ENCODE assay signal across 21 cellular contexts in genomic region chr1:12189328-12189682, GRCh38. TPM values are rescaled to one million over a fixed set of nuclear protein-coding genes. Genes with fewer than 3 reads are reported as not detected.
A peak's percentile ranks its signal among the peaks of the same experiment; 100 is the strongest.
DNase-seq lines count a peak whose midpoint lies in the region; ATAC-seq and TF ChIP-seq lines count a peak whose summit lies in the region.
"Had no signal": no experiment of that assay in that cellular context is flagged by ENCODE, and none has a peak within 500 bp of the region (broad histone marks: within the 10 kb centered on the region; RNA-seq: fewer than 3 reads in every experiment).

No MANE protein-coding gene starts in this region.

- POLR2A ChIA-PET in activated CD8-positive, alpha-beta T cell treated with anti-CD3 and anti-CD28 coated beads for 36 hours (lab: Charles Lee) = interaction anchor here (0.6 kb wide), 3 partner anchors 10 to 29 kb away, joined by 3 read pairs; no protein-coding TSS in a partner anchor
- POLR2A ChIA-PET in naive thymus-derived CD8-positive, alpha-beta T cell (lab: Charles Lee) = no interaction called here

- H3K4me1 Mint-ChIP-seq in CD4-positive, CD25-positive, alpha-beta regulatory T cell = peaks cover 14 to 80% (median 62%) of the 10 kb centered on the region in 4 donors
- H3K4me1 Mint-ChIP-seq in activated CD8-positive, alpha-beta T cell treated with anti-CD3 and anti-CD28 coated beads for 36 hours (ENCODE audit: low read depth) = peaks cover 41% of the 10 kb centered on the region
- H3K4me1 Mint-ChIP-seq in naive thymus-derived CD8-positive, alpha-beta T cell = peaks cover 13 to 45% (median 30%) of the 10 kb centered on the region in 4 donors

- no peaks in the 10 kb centered on the region for H3K27me3 ChIP-seq in CD4-positive, CD25-positive, alpha-beta regulatory T cell (ENCODE audit: control insufficient read depth, insufficient read depth, low read length)
- H3K27me3 ChIP-seq: ovary, transverse colon had no signal

- peak overlapping the region in 1 of 4 donors; percentile 60 for H3K4me3 Mint-ChIP-seq in CD4-positive, CD25-positive, alpha-beta regulatory T cell
- no peak overlapping the region for H3K4me3 Mint-ChIP-seq in activated CD8-positive, alpha-beta T cell treated with anti-CD3 and anti-CD28 coated beads for 36 hours
- no peak overlapping the region for H3K4me3 Mint-ChIP-seq in naive thymus-derived CD8-positive, alpha-beta T cell
- H3K4me3 Mint-ChIP-seq: H9; stimulated activated naive CD8-positive, alpha-beta T cell treated with anti-CD3 and anti-CD28 coated beads, Interleukin-15, amount 100 ng/mL, for 72 hours had no signal

- H3K9me3 ChIP-seq in CD4-positive, CD25-positive, alpha-beta regulatory T cell (ENCODE audit: control insufficient read depth in 2 of 2, low read length in 2 of 2) = no peaks in the 10 kb centered on the region
- H3K9me3 ChIP-seq: BE2C, ovary, transverse colon had no signal

- ATAC-seq in CD4-positive, CD25-positive, alpha-beta regulatory T cell (ENCODE audit: low read depth in 2 of 2) = no peak
- no peak for ATAC-seq in activated CD8-positive, alpha-beta T cell treated with anti-CD3 and anti-CD28 coated beads for 36 hours
- no peak for ATAC-seq in naive thymus-derived CD8-positive, alpha-beta T cell
- no peak for ATAC-seq in HG02642 (IDR thresholded peaks at IDR 0.05; ENCODE audit: poor library complexity, unreplicated experiment)
- ATAC-seq: left ventricle myocardium superior; sciatic nerve; stimulated activated naive CD8-positive, alpha-beta T cell treated with anti-CD3 and anti-CD28 coated beads, Interleukin-15, amount 100 ng/mL, for 72 hours had no signal

- H3K4me1 ChIP-seq in CD4-positive, CD25-positive, alpha-beta regulatory T cell (ENCODE audit: control insufficient read depth, insufficient read depth, low read length, poor library complexity, severe bottlenecking) = peaks cover 82% of the 10 kb centered on the region
- H3K4me1 ChIP-seq: BE2C had no signal

- intact Hi-C loops in activated CD8-positive, alpha-beta T cell treated with anti-CD3 and anti-CD28 coated beads for 36 hours (cut with micrococcal nuclease) = no loop called here

- H3K27ac Mint-ChIP-seq in CD4-positive, CD25-positive, alpha-beta regulatory T cell = peak overlapping the region; percentile 40 to 96 (median 93)
- peak overlapping the region; percentile 53 for H3K27ac Mint-ChIP-seq in activated CD8-positive, alpha-beta T cell treated with anti-CD3 and anti-CD28 coated beads for 36 hours
- H3K27ac Mint-ChIP-seq in naive thymus-derived CD8-positive, alpha-beta T cell = peak overlapping the region in 6 of 10 donors; percentile 19 to 89 (median 68)

- no peak for TF ChIP-seq CTCF in C4-2B (conservative IDR thresholded peaks at IDR 0.05)
- no peak for TF ChIP-seq CTCF in activated CD8-positive, alpha-beta T cell treated with anti-CD3 and anti-CD28 coated beads for 36 hours (IDR thresholded peaks at IDR 0.05)

- CTCF ChIA-PET in activated CD8-positive, alpha-beta T cell treated with anti-CD3 and anti-CD28 coated beads for 36 hours (lab: Charles Lee) = interaction anchor here (1.1 to 2.1 kb wide), 4 partner anchors 42 to 71 kb away, joined by 3 to 9 read pairs (median 4); no protein-coding TSS in a partner anchor

- H3K36me3 Mint-ChIP-seq in CD4-positive, CD25-positive, alpha-beta regulatory T cell = peaks cover 46% of the 10 kb centered on the region
- H3K36me3 Mint-ChIP-seq in activated CD8-positive, alpha-beta T cell treated with anti-CD3 and anti-CD28 coated beads for 36 hours (ENCODE audit: low read depth) = peaks cover 48% of the 10 kb centered on the region
- peaks cover 0 to 33% (median 0%) of the 10 kb centered on the region in 3 donors for H3K36me3 Mint-ChIP-seq in naive thymus-derived CD8-positive, alpha-beta T cell

- H3K4me3 ChIP-seq in CD4-positive, CD25-positive, alpha-beta regulatory T cell (ENCODE audit: low read depth, low read length) = no peak overlapping the region
- H3K4me3 ChIP-seq: ovary, transverse colon had no signal

- H3K27ac ChIP-seq in C4-2B = peak overlapping the region; percentile 61
- peak overlapping the region; percentile 97 for H3K27ac ChIP-seq in CD4-positive, CD25-positive, alpha-beta regulatory T cell (ENCODE audit: insufficient read depth, low read length, poor library complexity, severe bottlenecking)
- H3K27ac ChIP-seq: ovary, transverse colon, WERI-Rb-1 had no signal

- H3K9me3 Mint-ChIP-seq in CD4-positive, CD25-positive, alpha-beta regulatory T cell = peaks cover 0 to 2% (median 0%) of the 10 kb centered on the region in 7 donors
- H3K9me3 Mint-ChIP-seq in activated CD8-positive, alpha-beta T cell treated with anti-CD3 and anti-CD28 coated beads for 36 hours = no peaks in the 10 kb centered on the region
- H3K9me3 Mint-ChIP-seq in naive thymus-derived CD8-positive, alpha-beta T cell = no peaks in the 10 kb centered on the region
- H3K9me3 Mint-ChIP-seq: stimulated activated naive CD8-positive, alpha-beta T cell treated with anti-CD3 and anti-CD28 coated beads, Interleukin-15, amount 100 ng/mL, for 72 hours had no signal

- no peak for DNase-seq in CD4-positive, CD25-positive, alpha-beta regulatory T cell
- DNase-seq in activated CD8-positive, alpha-beta T cell treated with anti-CD3 and anti-CD28 coated beads for 36 hours = no peak
- DNase-seq in naive thymus-derived CD8-positive, alpha-beta T cell = no peak
- DNase-seq in hepatic stellate cell (ENCODE audit: low spot score) (no peak), NCI-H2196 (lab: John Stamatoyannopoulos, UW; ENCODE audit: unreplicated experiment) (no peak)
- DNase-seq: activated effector memory CD4-positive, alpha-beta T cell treated with anti-CD3 and anti-CD28 coated beads, Interleukin-2, amount 50 U/mL, for 16 hours; BE2C; H9; left ventricle myocardium superior; NCI-H1436 treated with DMSO at 0.1 percent for 48 hours; ovary; SHP77 treated with DMSO at 0.1 percent for 48 hours; stimulated activated naive CD8-positive, alpha-beta T cell treated with anti-CD3 and anti-CD28 coated beads, Interleukin-15, amount 100 ng/mL, for 72 hours; transverse colon; WERI-Rb-1 had no signal

- peaks cover 66% of the 10 kb centered on the region for H3K36me3 ChIP-seq in CD4-positive, CD25-positive, alpha-beta regulatory T cell (ENCODE audit: control insufficient read depth, insufficient read depth, low read length)
- H3K36me3 ChIP-seq: BE2C, ovary, transverse colon, WERI-Rb-1 had no signal

- no peaks in the 10 kb centered on the region for H3K27me3 Mint-ChIP-seq in CD4-positive, CD25-positive, alpha-beta regulatory T cell
- H3K27me3 Mint-ChIP-seq in activated CD8-positive, alpha-beta T cell treated with anti-CD3 and anti-CD28 coated beads for 36 hours = no peaks in the 10 kb centered on the region
- no peaks in the 10 kb centered on the region for H3K27me3 Mint-ChIP-seq in naive thymus-derived CD8-positive, alpha-beta T cell
- H3K27me3 Mint-ChIP-seq: stimulated activated naive CD8-positive, alpha-beta T cell treated with anti-CD3 and anti-CD28 coated beads, Interleukin-15, amount 100 ng/mL, for 72 hours had no signal

RNA-seq across cellular contexts. Expression of gene TNFRSF1B, which starts 22.5 kb away (rescaled TPM):
- 252 TPM for total RNA-seq in CD4-positive, CD25-positive, alpha-beta regulatory T cell
- polyA plus RNA-seq in CD4-positive, CD25-positive, alpha-beta regulatory T cell = 100 to 1,000 TPM; 347 to 450 (median 421) TPM
- 100 to 1,000 TPM; 173 to 191 TPM for total RNA-seq in activated CD8-positive, alpha-beta T cell treated with anti-CD3 and anti-CD28 coated beads for 36 hours
- total RNA-seq in naive thymus-derived CD8-positive, alpha-beta T cell = 10 to 100 TPM; 16.5 to 18.4 TPM
- polyA plus RNA-seq in naive thymus-derived CD8-positive, alpha-beta T cell = 10 to 100 TPM; 19.7 to 64.6 (median 21.8) TPM
- total RNA-seq: G401, MCF 10A, OCI-LY7 had no signal

RNA-seq across cellular contexts. Expression of gene VPS13D, which starts 40.5 kb away (rescaled TPM):
- total RNA-seq in CD4-positive, CD25-positive, alpha-beta regulatory T cell = 96.0 TPM
- polyA plus RNA-seq in CD4-positive, CD25-positive, alpha-beta regulatory T cell = 10 to 100 TPM in 2 of 4 donors, 1 to 10 TPM in 2; 8.1 to 11.6 (median 9.9) TPM
- total RNA-seq in activated CD8-positive, alpha-beta T cell treated with anti-CD3 and anti-CD28 coated beads for 36 hours = 10 to 100 TPM; 28.1 to 30.7 TPM
- 10 to 100 TPM; 63.0 to 64.9 TPM for total RNA-seq in naive thymus-derived CD8-positive, alpha-beta T cell
- 1 to 10 TPM; 5.3 to 7.5 (median 5.4) TPM for polyA plus RNA-seq in naive thymus-derived CD8-positive, alpha-beta T cell

Comparison
In these comparisons a context has a peak if more than half of its experiments do, and no peak if none do; other contexts are left out.
1. RNA of gene TNFRSF1B, which starts 22.5 kb away (total RNA-seq): 252 TPM in CD4-positive, CD25-positive, alpha-beta regulatory T cell (single experiment) and 173 to 191 TPM in activated CD8-positive, alpha-beta T cell treated with anti-CD3 and anti-CD28 coated beads for 36 hours; 16.5 to 18.4 TPM in naive thymus-derived CD8-positive, alpha-beta T cell; every median in the first group is over 4 times any median in the second.
2. Peak in every context shown above with its lines, with median percentiles within 50 percentile points of each other: H3K27ac Mint-ChIP-seq.